In genomic region chr6:114367315-114367961, GRCh38 we compare ENCODE assay signal across 34 cellular contexts. TPM values are rescaled to one million over a fixed set of nuclear protein-coding genes. Genes with fewer than 3 reads are reported as not detected.
"Had no signal": no experiment of that assay in that cellular context is flagged by ENCODE, and none has a peak within 500 bp of the region (broad histone marks: within the 10 kb centered on the region; RNA-seq: fewer than 3 reads in every experiment).

No MANE protein-coding gene starts in this region.

- H3K4me3 Mint-ChIP-seq: activated B cell treated with CpG ODN at 0.5 μM for 24 hours; activated CD4-positive, alpha-beta memory T cell treated with anti-CD3 and anti-CD28 coated beads for 36 hours; activated CD4-positive, alpha-beta T cell treated with anti-CD3 and anti-CD28 coated beads, Interleukin-2, amount 10 ng/mL, durations not matched to agents 24 days and 14 days; activated CD8-positive, alpha-beta T cell treated with anti-CD3 and anti-CD28 coated beads for 36 hours; activated naive CD4-positive, alpha-beta T cell treated with anti-CD3 and anti-CD28 coated beads for 36 hours; activated naive CD8-positive, alpha-beta T cell treated with anti-CD3 and anti-CD28 coated beads for 36 hours; activated T-cell treated with anti-CD3 and anti-CD28 coated beads, Interleukin-2, amount 50 U/mL, for 4 hours; activated T-cell treated with anti-CD3 and anti-CD28 coated beads, Interleukin-2, amount 50 U/mL, for 72 hours; activated T-helper 1 cell treated with anti-CD3 and anti-CD28 coated beads, Interleukin-12 subunit alpha, Interleukin-12 subunit beta, Interleukin-2, Interleukin-4 antibody, amounts not matched to agents 30 ng/mL and 10 ng/mL and 1 ng/mL, durations not matched to agents 14 hours and 24 hours and 36 hours; activated T-helper 17 cell treated with anti-CD3 and anti-CD28 coated beads, Interleukin-2, amount 50 U/mL, for 72 hours; T-helper 17 cell had no signal

- H3K27ac ChIP-seq: adrenal gland, body of pancreas, brain microvascular endothelial cell, breast epithelium, VCaP had no signal

- H3K9me3 Mint-ChIP-seq: activated B cell treated with CpG ODN at 0.5 μM for 24 hours; activated CD4-positive, alpha-beta memory T cell treated with anti-CD3 and anti-CD28 coated beads for 36 hours; activated CD4-positive, alpha-beta T cell treated with anti-CD3 and anti-CD28 coated beads, Interleukin-2, amount 10 ng/mL, durations not matched to agents 24 days and 14 days; activated CD8-positive, alpha-beta T cell treated with anti-CD3 and anti-CD28 coated beads for 36 hours; activated naive CD4-positive, alpha-beta T cell treated with anti-CD3 and anti-CD28 coated beads for 36 hours; activated naive CD8-positive, alpha-beta T cell treated with anti-CD3 and anti-CD28 coated beads for 36 hours; activated T-cell treated with anti-CD3 and anti-CD28 coated beads, Interleukin-2, amount 50 U/mL, for 4 hours; activated T-helper 1 cell treated with anti-CD3 and anti-CD28 coated beads, Interleukin-12 subunit alpha, Interleukin-12 subunit beta, Interleukin-2, Interleukin-4 antibody, amounts not matched to agents 30 ng/mL and 10 ng/mL and 1 ng/mL, durations not matched to agents 14 hours and 24 hours and 36 hours; activated T-helper 17 cell treated with anti-CD3 and anti-CD28 coated beads, Interleukin-2, amount 50 U/mL, for 72 hours had no signal

- ATAC-seq: activated CD8-positive, alpha-beta T cell treated with anti-CD3 and anti-CD28 coated beads for 36 hours; activated naive CD4-positive, alpha-beta T cell treated with anti-CD3 and anti-CD28 coated beads, Interleukin-2, amount 50 U/mL, for 72 hours; activated T-cell treated with anti-CD3 and anti-CD28 coated beads, Interleukin-2, amount 50 U/mL, for 4 hours; activated T-cell treated with anti-CD3 and anti-CD28 coated beads, Interleukin-2, amount 50 U/mL, for 72 hours; activated T-helper 17 cell treated with anti-CD3 and anti-CD28 coated beads, Interleukin-2, amount 50 U/mL, for 72 hours; body of pancreas; T-helper 17 cell had no signal

- H3K36me3 ChIP-seq: adrenal gland, brain microvascular endothelial cell, breast epithelium had no signal

- H3K4me3 ChIP-seq: adrenal gland, body of pancreas, breast epithelium had no signal

- H3K27ac Mint-ChIP-seq: activated B cell treated with CpG ODN at 0.5 μM for 24 hours; activated CD4-positive, alpha-beta memory T cell treated with anti-CD3 and anti-CD28 coated beads for 36 hours; activated CD4-positive, alpha-beta T cell treated with anti-CD3 and anti-CD28 coated beads, Interleukin-2, amount 10 ng/mL, durations not matched to agents 24 days and 14 days; activated CD8-positive, alpha-beta T cell treated with anti-CD3 and anti-CD28 coated beads for 36 hours; activated naive CD4-positive, alpha-beta T cell treated with anti-CD3 and anti-CD28 coated beads for 36 hours; activated naive CD4-positive, alpha-beta T cell treated with anti-CD3 and anti-CD28 coated beads, Interleukin-2, amount 50 U/mL, for 72 hours; activated naive CD8-positive, alpha-beta T cell treated with anti-CD3 and anti-CD28 coated beads for 36 hours; activated T-cell treated with anti-CD3 and anti-CD28 coated beads, Interleukin-2, amount 50 U/mL, for 72 hours; activated T-helper 1 cell treated with anti-CD3 and anti-CD28 coated beads, Interleukin-12 subunit alpha, Interleukin-12 subunit beta, Interleukin-2, Interleukin-4 antibody, amounts not matched to agents 30 ng/mL and 10 ng/mL and 1 ng/mL, durations not matched to agents 14 hours and 24 hours and 36 hours; activated T-helper 17 cell treated with anti-CD3 and anti-CD28 coated beads, Interleukin-2, amount 50 U/mL, for 72 hours; T-helper 17 cell had no signal

- H3K4me1 ChIP-seq: adrenal gland, body of pancreas, breast epithelium had no signal

- H3K4me1 Mint-ChIP-seq: activated B cell treated with CpG ODN at 0.5 μM for 24 hours; activated CD4-positive, alpha-beta T cell treated with anti-CD3 and anti-CD28 coated beads, Interleukin-2, amount 10 ng/mL, durations not matched to agents 24 days and 14 days; activated naive CD8-positive, alpha-beta T cell treated with anti-CD3 and anti-CD28 coated beads for 36 hours; activated T-helper 17 cell treated with anti-CD3 and anti-CD28 coated beads, Interleukin-2, amount 50 U/mL, for 72 hours; T-helper 17 cell had no signal

- H3K27me3 Mint-ChIP-seq: activated B cell treated with CpG ODN at 0.5 μM for 24 hours; activated CD4-positive, alpha-beta memory T cell treated with anti-CD3 and anti-CD28 coated beads for 36 hours; activated CD4-positive, alpha-beta T cell treated with anti-CD3 and anti-CD28 coated beads, Interleukin-2, amount 10 ng/mL, durations not matched to agents 24 days and 14 days had no signal

- H3K36me3 Mint-ChIP-seq: activated CD4-positive, alpha-beta memory T cell treated with anti-CD3 and anti-CD28 coated beads for 36 hours; activated naive CD4-positive, alpha-beta T cell treated with anti-CD3 and anti-CD28 coated beads, Interleukin-2, amount 50 U/mL, for 72 hours; activated naive CD8-positive, alpha-beta T cell treated with anti-CD3 and anti-CD28 coated beads for 36 hours had no signal

- DNase-seq: activated B cell treated with CpG ODN at 0.5 μM for 24 hours; activated CD4-positive, alpha-beta memory T cell treated with anti-CD3 and anti-CD28 coated beads for 36 hours; activated CD4-positive, alpha-beta T cell treated with anti-CD3 and anti-CD28 coated beads for 4 hours; activated CD4-positive, alpha-beta T cell treated with anti-CD3 and anti-CD28 coated beads, Interleukin-2, amount 10 ng/mL, durations not matched to agents 24 days and 14 days; activated CD4-positive, alpha-beta T cell treated with anti-CD3 and anti-CD28 coated beads, Interleukin-2, amount 50 U/mL, for 1 hour; activated CD4-positive, alpha-beta T cell treated with anti-CD3 and anti-CD28 coated beads, Interleukin-2, amount 50 U/mL, for 4 hours; activated CD4-positive, CD25-positive, alpha-beta regulatory T cell treated with anti-CD3 and anti-CD28 coated beads, Interleukin-2, amount 50 U/mL, for 72 hours; activated CD8-positive, alpha-beta memory T cell treated with anti-CD3 and anti-CD28 coated beads, Interleukin-2, amount 50 U/mL, for 4 hours; activated CD8-positive, alpha-beta T cell treated with anti-CD3 and anti-CD28 coated beads for 36 hours; activated effector memory CD4-positive, alpha-beta T cell treated with anti-CD3 and anti-CD28 coated beads, Interleukin-2, amount 50 U/mL, for 16 hours; activated gamma-delta T cell treated with Interleukin-2 at 50 U/mL for 16 hours; activated naive CD4-positive, alpha-beta T cell; activated naive CD4-positive, alpha-beta T cell treated with anti-CD3 and anti-CD28 coated beads for 36 hours; activated naive CD4-positive, alpha-beta T cell treated with anti-CD3 and anti-CD28 coated beads, Interleukin-2, amount 50 U/mL, for 16 hours; activated naive CD8-positive, alpha-beta T cell treated with anti-CD3 and anti-CD28 coated beads for 36 hours; activated T-cell treated with anti-CD3 and anti-CD28 coated beads for 4 hours; activated T-cell treated with anti-CD3 and anti-CD28 coated beads, Interleukin-2, amount 50 U/mL, for 1 hour; activated T-cell treated with anti-CD3 and anti-CD28 coated beads, Interleukin-2, amount 50 U/mL, for 4 hours; activated T-cell treated with anti-CD3 and anti-CD28 coated beads, Interleukin-2, amount 50 U/mL, for 72 hours; adrenal gland; amniotic stem cell; aorta; body of pancreas; brain microvascular endothelial cell; central memory CD4-positive, alpha-beta T cell; T-helper 17 cell had no signal

- H3K27me3 ChIP-seq: adrenal gland, body of pancreas, brain microvascular endothelial cell, breast epithelium had no signal

- H3K9me3 ChIP-seq: adrenal gland, body of pancreas, breast epithelium had no signal

RNA-seq across cellular contexts. Expression of gene HS3ST5, which starts 24.6 kb away (rescaled TPM):
- total RNA-seq: activated B cell treated with CpG ODN at 0.5 μM for 24 hours; activated CD4-positive, alpha-beta memory T cell treated with anti-CD3 and anti-CD28 coated beads for 36 hours; activated CD4-positive, alpha-beta T cell treated with anti-CD3 and anti-CD28 coated beads, Interleukin-2, amount 10 ng/mL, durations not matched to agents 24 days and 14 days; activated CD8-positive, alpha-beta memory T cell treated with anti-CD3 and anti-CD28 coated beads for 36 hours; activated CD8-positive, alpha-beta T cell treated with anti-CD3 and anti-CD28 coated beads for 36 hours; activated naive CD4-positive, alpha-beta T cell treated with anti-CD3 and anti-CD28 coated beads for 36 hours; activated naive CD4-positive, alpha-beta T cell treated with anti-CD3 and anti-CD28 coated beads, Interleukin-2, amount 50 U/mL, for 72 hours; activated naive CD8-positive, alpha-beta T cell treated with anti-CD3 and anti-CD28 coated beads for 36 hours; activated T-cell treated with anti-CD3 and anti-CD28 coated beads, Interleukin-2, amount 50 U/mL, for 4 hours; activated T-cell treated with anti-CD3 and anti-CD28 coated beads, Interleukin-2, amount 50 U/mL, for 72 hours; activated T-helper 1 cell treated with anti-CD3 and anti-CD28 coated beads, Interleukin-12 subunit alpha, Interleukin-12 subunit beta, Interleukin-2, Interleukin-4 antibody, amounts not matched to agents 30 ng/mL and 10 ng/mL and 1 ng/mL, durations not matched to agents 14 hours and 24 hours and 36 hours; activated T-helper 17 cell treated with anti-CD3 and anti-CD28 coated beads, Interleukin-2, amount 50 U/mL, for 72 hours; aorta; breast epithelium; T-helper 1 cell treated with Interleukin-12 subunit alpha and Interleukin-12 subunit beta and Interleukin-4 antibody, amounts not matched to agents 30 ng/mL and 1 ng/mL, for 36 hours; T-helper 17 cell; T-helper 2 cell treated with Interferon-gamma antibody and Interleukin-4, amounts not matched to agents 100 ng/mL and 5 ng/mL, for 36 hours had no signal
